In genomic region chr16:75087040-75087979, GRCh38 we compare ENCODE assay signal across 9 cellular contexts. TPM values are rescaled to one million over a fixed set of nuclear protein-coding genes. Genes with fewer than 3 reads are reported as not detected.
DNase-seq lines count a peak whose midpoint lies in the region; ATAC-seq and TF ChIP-seq lines count a peak whose summit lies in the region.
"Had no signal": no experiment of that assay in that cellular context is flagged by ENCODE, and none has a peak within 500 bp of the region (broad histone marks: within the 10 kb centered on the region; RNA-seq: fewer than 3 reads in every experiment).

No MANE protein-coding gene starts in this region.

- no peak for TF ChIP-seq POLR2A in right lobe of liver (IDR thresholded peaks at IDR 0.05)

- peak overlapping the region; percentile 17 for H3K9ac ChIP-seq in adipocyte (ENCODE audit: low read length)

- H3K9me3 ChIP-seq in adipocyte (ENCODE audit: control insufficient read depth, low read length) (no peaks in the 10 kb centered on the region), right lobe of liver (no peaks in the 10 kb centered on the region)

- DNase-seq in AG08395 (ENCODE audit: low spot score) (peak; percentile 12), NCI-H1417 (lab: John Stamatoyannopoulos, UW) (peak; percentile 75 to 96 (median 82)), adipocyte (ENCODE audit: low read depth) (peak; percentile 41), right lobe of liver (no peak)
- DNase-seq in activated T-cell treated with anti-CD3 and anti-CD28 coated beads, Interleukin-2, amount 50 U/mL, for 48 hours, result no peak

- H3K27me3 ChIP-seq in adipocyte (replicated peaks; ENCODE audit: control insufficient read depth, insufficient read depth, low read length) (no peaks in the 10 kb centered on the region), right lobe of liver (no peaks in the 10 kb centered on the region)

- H3K4me3 ChIP-seq in adipocyte (ENCODE audit: low read length) (peak overlapping the region; percentile 5), right lobe of liver (no peak overlapping the region)

- ATAC-seq in right lobe of liver (peak; percentile 59 to 71 (median 68)), GM19328 (IDR thresholded peaks at IDR 0.05; ENCODE audit: unreplicated experiment) (no peak), HG03354 (IDR thresholded peaks at IDR 0.05; ENCODE audit: poor library complexity, severe bottlenecking, unreplicated experiment) (no peak), HG02938 (IDR thresholded peaks at IDR 0.05; ENCODE audit: unreplicated experiment) (no peak)

- H3K4me1 ChIP-seq in adipocyte (ENCODE audit: control insufficient read depth, insufficient read depth, low read length) (peaks cover 18% of the 10 kb centered on the region), right lobe of liver (peaks cover 0 to 31% (median 13%) of the 10 kb centered on the region in 4 donors)

- peak overlapping the region in 2 of 3 donors; percentile 40 to 53 for H3K27ac ChIP-seq in right lobe of liver

- H3K36me3 ChIP-seq in adipocyte (ENCODE audit: control insufficient read depth, insufficient read depth, low read length, severe bottlenecking) (no peaks in the 10 kb centered on the region), right lobe of liver (no peaks in the 10 kb centered on the region)

- no peak for TF ChIP-seq CTCF in right lobe of liver (IDR thresholded peaks at IDR 0.05)

- WGBS in right lobe of liver (ENCODE audit: insufficient coverage, low coverage, low lambda C conversion rate, missing lambda C conversion rate), result 42% methylated on average over 9 of the region's 13 CpGs

- intact Hi-C loops in right lobe of liver (cut with DNase I), result no loop called here

RNA-seq across cellular contexts. Expression of gene LDHD, which starts 29.3 kb away (rescaled TPM):
- 10 to 100 TPM; 62.9 to 98.5 (median 90.2) TPM for total RNA-seq in right lobe of liver
- total RNA-seq: HT1080 had no signal

Comparison
In these comparisons a context has a peak if more than half of its experiments do, and no peak if none do; other contexts are left out.
1. DNase-seq: peak in AG08395 (single experiment), NCI-H1417 (3 of 3) and adipocyte (single experiment); none in right lobe of liver (0 of 3) and activated T-cell treated with anti-CD3 and anti-CD28 coated beads, Interleukin-2, amount 50 U/mL, for 48 hours (0 of 2).
2. ATAC-seq: peak in right lobe of liver (4 of 4); none in GM19328 (single experiment), HG03354 (single experiment) and HG02938 (single experiment).